1 cellular context compared by ENCODE assay signal in the genomic region with DNA sequence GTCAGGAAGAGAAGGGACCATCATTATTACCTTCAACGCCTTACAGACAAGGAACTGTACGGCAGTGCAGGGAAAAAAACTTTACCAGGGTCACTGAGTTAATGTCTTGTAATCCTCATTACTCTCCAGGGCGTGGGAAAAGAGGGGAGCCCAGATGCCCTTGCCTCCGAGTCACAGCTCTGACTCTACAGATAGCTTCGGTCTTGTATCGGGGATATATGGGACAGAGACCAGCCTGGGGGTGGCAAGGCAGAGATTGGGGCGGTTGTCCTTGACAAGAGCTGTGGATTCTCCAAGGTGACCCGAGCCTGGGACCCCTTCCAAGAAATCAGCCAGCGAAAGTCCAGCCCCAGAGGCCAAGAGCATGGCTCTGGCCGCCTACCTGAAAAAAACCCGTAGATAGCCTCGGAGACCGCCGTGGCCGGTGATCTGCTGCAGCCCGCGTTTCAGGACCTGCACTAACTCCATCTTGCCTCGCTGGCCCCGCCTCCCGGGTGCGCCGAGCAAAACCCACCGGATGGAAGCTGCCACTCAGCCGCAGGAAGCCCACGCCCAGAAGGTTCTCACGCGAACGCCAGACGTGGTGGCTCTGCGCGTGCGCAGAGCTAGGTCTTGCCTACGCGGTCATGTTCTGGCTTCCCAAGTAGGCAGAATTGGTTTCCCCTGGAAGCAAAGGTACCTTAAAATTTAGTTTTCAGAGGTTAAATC.
TF ChIP-seq lines count a peak whose summit lies in the region.

A gene (minus strand): TSS at position 485 of the 708 bp plus-strand sequence. CDS start 17 bp downstream, at position 468.

TF ChIP-seq in HepG2, 621 proteins besides CTCF, POLR2A, EP300 and RAD21 (continued from another document and continues in another):
- TF ChIP-seq, protein P1, sequence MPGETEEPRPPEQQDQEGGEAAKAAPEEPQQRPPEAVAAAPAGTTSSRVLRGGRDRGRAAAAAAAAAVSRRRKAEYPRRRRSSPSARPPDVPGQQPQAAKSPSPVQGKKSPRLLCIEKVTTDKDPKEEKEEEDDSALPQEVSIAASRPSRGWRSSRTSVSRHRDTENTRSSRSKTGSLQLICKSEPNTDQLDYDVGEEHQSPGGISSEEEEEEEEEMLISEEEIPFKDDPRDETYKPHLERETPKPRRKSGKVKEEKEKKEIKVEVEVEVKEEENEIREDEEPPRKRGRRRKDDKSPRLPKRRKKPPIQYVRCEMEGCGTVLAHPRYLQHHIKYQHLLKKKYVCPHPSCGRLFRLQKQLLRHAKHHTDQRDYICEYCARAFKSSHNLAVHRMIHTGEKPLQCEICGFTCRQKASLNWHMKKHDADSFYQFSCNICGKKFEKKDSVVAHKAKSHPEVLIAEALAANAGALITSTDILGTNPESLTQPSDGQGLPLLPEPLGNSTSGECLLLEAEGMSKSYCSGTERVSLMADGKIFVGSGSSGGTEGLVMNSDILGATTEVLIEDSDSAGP (CRISPR knock-in tag; IDR thresholded peaks at IDR 0.05; ENCODE audit: borderline replicate concordance) = peak; percentile 95
- TF ChIP-seq, protein P2, sequence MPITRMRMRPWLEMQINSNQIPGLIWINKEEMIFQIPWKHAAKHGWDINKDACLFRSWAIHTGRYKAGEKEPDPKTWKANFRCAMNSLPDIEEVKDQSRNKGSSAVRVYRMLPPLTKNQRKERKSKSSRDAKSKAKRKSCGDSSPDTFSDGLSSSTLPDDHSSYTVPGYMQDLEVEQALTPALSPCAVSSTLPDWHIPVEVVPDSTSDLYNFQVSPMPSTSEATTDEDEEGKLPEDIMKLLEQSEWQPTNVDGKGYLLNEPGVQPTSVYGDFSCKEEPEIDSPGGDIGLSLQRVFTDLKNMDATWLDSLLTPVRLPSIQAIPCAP (CRISPR knock-in tag; IDR thresholded peaks at IDR 0.05; ENCODE audit: low read depth) = no peak
- TF ChIP-seq DNMT1 (CRISPR knock-in tag; IDR thresholded peaks at IDR 0.05) (peak; percentile 71; the same call in 1 of the 2 replicates), FOXJ3 (CRISPR knock-in tag; IDR thresholded peaks at IDR 0.05; ENCODE audit: borderline replicate concordance) (peak; percentile 66; the same call in 1 of the 2 replicates), JDP2 (CRISPR knock-in tag; IDR thresholded peaks at IDR 0.05; ENCODE audit: borderline replicate concordance) (no peak), TAF15 (IDR thresholded peaks at IDR 0.05; ENCODE audit: low read depth, low read length, poor library complexity, severe bottlenecking) (no peak), NR2F6 (IDR thresholded peaks at IDR 0.05) (no peak), NR2F6 (CRISPR knock-in tag; IDR thresholded peaks at IDR 0.05) (peak; percentile 52; the same call in 1 of the 2 replicates), ZNF672 (CRISPR knock-in tag; IDR thresholded peaks at IDR 0.05) (no peak), ZNF761 (CRISPR knock-in tag; conservative IDR thresholded peaks at IDR 0.05) (0 out of 2 replicates have a peak, but pooled peaks have one; percentile 53), ATF7 (IDR thresholded peaks at IDR 0.05) (no peak), ATF7 (CRISPR knock-in tag; IDR thresholded peaks at IDR 0.05) (no peak), ARNT (IDR thresholded peaks at IDR 0.05) (no peak), MIXL1 (CRISPR knock-in tag; IDR thresholded peaks at IDR 0.05) (peak; percentile 77), ZNF543 (CRISPR knock-in tag; IDR thresholded peaks at IDR 0.05) (peak; percentile 80; the same call in 1 of the 2 replicates), ZSCAN9 (CRISPR knock-in tag; IDR thresholded peaks at IDR 0.05; ENCODE audit: borderline replicate concordance) (0 out of 2 replicates have a peak, but pooled peaks have one; percentile 73), HOXA9 (CRISPR knock-in tag; IDR thresholded peaks at IDR 0.05; ENCODE audit: borderline replicate concordance) (peak; percentile 42; the same call in 1 of the 2 replicates), KLF16 (CRISPR knock-in tag; IDR thresholded peaks at IDR 0.05) (peak in 1 of 2 experiments; percentile 92; a peak in 2 of 4 replicates), ZBTB38 (CRISPR knock-in tag; IDR thresholded peaks at IDR 0.05) (no peak; the same call in 1 of the 2 replicates), ZNF224 (CRISPR knock-in tag; IDR thresholded peaks at IDR 0.05) (no peak), THYN1 (CRISPR knock-in tag; IDR thresholded peaks at IDR 0.05; ENCODE audit: borderline replicate concordance, low read depth) (no peak), TGIF2 (CRISPR knock-in tag; IDR thresholded peaks at IDR 0.05) (no peak), ZNF431 (CRISPR knock-in tag; IDR thresholded peaks at IDR 0.05; ENCODE audit: borderline replicate concordance, low read depth) (peak; percentile 75), ZNF136 (CRISPR knock-in tag; IDR thresholded peaks at IDR 0.05; ENCODE audit: low read depth) (peak; percentile 93), MAFF (IDR thresholded peaks at IDR 0.05; ENCODE audit: low read depth, low read length) (no peak), ZC3H13 (CRISPR knock-in tag; IDR thresholded peaks at IDR 0.05) (no peak), ZNF552 (CRISPR knock-in tag; IDR thresholded peaks at IDR 0.05; ENCODE audit: borderline replicate concordance) (no peak), ZIK1 (CRISPR knock-in tag; IDR thresholded peaks at IDR 0.05; ENCODE audit: borderline replicate concordance, low read depth) (peak; percentile 92; the same call in 1 of the 2 replicates), SIX1 (CRISPR knock-in tag; IDR thresholded peaks at IDR 0.05; ENCODE audit: borderline replicate concordance) (0 out of 2 replicates have a peak, but pooled peaks have one; percentile 31), MED8 (CRISPR knock-in tag; IDR thresholded peaks at IDR 0.05; ENCODE audit: insufficient replicate concordance) (peak; percentile 93)
- TF ChIP-seq, protein P3, sequence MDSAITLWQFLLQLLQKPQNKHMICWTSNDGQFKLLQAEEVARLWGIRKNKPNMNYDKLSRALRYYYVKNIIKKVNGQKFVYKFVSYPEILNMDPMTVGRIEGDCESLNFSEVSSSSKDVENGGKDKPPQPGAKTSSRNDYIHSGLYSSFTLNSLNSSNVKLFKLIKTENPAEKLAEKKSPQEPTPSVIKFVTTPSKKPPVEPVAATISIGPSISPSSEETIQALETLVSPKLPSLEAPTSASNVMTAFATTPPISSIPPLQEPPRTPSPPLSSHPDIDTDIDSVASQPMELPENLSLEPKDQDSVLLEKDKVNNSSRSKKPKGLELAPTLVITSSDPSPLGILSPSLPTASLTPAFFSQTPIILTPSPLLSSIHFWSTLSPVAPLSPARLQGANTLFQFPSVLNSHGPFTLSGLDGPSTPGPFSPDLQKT (CRISPR knock-in tag; IDR thresholded peaks at IDR 0.05; ENCODE audit: borderline replicate concordance) = no peak
- TF ChIP-seq, protein P4, sequence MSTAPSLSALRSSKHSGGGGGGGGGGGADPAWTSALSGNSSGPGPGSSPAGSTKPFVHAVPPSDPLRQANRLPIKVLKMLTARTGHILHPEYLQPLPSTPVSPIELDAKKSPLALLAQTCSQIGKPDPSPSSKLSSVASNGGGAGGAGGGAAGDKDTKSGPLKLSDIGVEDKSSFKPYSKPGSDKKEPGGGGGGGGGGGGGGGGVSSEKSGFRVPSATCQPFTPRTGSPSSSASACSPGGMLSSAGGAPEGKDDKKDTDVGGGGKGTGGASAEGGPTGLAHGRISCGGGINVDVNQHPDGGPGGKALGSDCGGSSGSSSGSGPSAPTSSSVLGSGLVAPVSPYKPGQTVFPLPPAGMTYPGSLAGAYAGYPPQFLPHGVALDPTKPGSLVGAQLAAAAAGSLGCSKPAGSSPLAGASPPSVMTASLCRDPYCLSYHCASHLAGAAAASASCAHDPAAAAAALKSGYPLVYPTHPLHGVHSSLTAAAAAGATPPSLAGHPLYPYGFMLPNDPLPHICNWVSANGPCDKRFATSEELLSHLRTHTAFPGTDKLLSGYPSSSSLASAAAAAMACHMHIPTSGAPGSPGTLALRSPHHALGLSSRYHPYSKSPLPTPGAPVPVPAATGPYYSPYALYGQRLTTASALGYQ (CRISPR knock-in tag; IDR thresholded peaks at IDR 0.05) = no peak
- TF ChIP-seq, protein P5, sequence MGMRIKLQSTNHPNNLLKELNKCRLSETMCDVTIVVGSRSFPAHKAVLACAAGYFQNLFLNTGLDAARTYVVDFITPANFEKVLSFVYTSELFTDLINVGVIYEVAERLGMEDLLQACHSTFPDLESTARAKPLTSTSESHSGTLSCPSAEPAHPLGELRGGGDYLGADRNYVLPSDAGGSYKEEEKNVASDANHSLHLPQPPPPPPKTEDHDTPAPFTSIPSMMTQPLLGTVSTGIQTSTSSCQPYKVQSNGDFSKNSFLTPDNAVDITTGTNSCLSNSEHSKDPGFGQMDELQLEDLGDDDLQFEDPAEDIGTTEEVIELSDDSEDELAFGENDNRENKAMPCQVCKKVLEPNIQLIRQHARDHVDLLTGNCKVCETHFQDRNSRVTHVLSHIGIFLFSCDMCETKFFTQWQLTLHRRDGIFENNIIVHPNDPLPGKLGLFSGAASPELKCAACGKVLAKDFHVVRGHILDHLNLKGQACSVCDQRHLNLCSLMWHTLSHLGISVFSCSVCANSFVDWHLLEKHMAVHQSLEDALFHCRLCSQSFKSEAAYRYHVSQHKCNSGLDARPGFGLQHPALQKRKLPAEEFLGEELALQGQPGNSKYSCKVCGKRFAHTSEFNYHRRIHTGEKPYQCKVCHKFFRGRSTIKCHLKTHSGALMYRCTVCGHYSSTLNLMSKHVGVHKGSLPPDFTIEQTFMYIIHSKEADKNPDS (CRISPR knock-in tag; IDR thresholded peaks at IDR 0.05) = no peak
- TF ChIP-seq, protein P6, sequence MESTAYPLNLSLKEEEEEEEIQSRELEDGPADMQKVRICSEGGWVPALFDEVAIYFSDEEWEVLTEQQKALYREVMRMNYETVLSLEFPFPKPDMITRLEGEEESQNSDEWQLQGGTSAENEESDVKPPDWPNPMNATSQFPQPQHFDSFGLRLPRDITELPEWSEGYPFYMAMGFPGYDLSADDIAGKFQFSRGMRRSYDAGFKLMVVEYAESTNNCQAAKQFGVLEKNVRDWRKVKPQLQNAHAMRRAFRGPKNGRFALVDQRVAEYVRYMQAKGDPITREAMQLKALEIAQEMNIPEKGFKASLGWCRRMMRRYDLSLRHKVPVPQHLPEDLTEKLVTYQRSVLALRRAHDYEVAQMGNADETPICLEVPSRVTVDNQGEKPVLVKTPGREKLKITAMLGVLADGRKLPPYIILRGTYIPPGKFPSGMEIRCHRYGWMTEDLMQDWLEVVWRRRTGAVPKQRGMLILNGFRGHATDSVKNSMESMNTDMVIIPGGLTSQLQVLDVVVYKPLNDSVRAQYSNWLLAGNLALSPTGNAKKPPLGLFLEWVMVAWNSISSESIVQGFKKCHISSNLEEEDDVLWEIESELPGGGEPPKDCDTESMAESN (CRISPR knock-in tag; conservative IDR thresholded peaks at IDR 0.05) = peak; percentile 90
- TF ChIP-seq, protein P7, sequence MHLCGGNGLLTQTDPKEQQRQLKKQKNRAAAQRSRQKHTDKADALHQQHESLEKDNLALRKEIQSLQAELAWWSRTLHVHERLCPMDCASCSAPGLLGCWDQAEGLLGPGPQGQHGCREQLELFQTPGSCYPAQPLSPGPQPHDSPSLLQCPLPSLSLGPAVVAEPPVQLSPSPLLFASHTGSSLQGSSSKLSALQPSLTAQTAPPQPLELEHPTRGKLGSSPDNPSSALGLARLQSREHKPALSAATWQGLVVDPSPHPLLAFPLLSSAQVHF (CRISPR knock-in tag; IDR thresholded peaks at IDR 0.05) = no peak
- TF ChIP-seq, protein P8, sequence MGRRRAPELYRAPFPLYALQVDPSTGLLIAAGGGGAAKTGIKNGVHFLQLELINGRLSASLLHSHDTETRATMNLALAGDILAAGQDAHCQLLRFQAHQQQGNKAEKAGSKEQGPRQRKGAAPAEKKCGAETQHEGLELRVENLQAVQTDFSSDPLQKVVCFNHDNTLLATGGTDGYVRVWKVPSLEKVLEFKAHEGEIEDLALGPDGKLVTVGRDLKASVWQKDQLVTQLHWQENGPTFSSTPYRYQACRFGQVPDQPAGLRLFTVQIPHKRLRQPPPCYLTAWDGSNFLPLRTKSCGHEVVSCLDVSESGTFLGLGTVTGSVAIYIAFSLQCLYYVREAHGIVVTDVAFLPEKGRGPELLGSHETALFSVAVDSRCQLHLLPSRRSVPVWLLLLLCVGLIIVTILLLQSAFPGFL (CRISPR knock-in tag; IDR thresholded peaks at IDR 0.05) = no peak
- TF ChIP-seq, protein P9, sequence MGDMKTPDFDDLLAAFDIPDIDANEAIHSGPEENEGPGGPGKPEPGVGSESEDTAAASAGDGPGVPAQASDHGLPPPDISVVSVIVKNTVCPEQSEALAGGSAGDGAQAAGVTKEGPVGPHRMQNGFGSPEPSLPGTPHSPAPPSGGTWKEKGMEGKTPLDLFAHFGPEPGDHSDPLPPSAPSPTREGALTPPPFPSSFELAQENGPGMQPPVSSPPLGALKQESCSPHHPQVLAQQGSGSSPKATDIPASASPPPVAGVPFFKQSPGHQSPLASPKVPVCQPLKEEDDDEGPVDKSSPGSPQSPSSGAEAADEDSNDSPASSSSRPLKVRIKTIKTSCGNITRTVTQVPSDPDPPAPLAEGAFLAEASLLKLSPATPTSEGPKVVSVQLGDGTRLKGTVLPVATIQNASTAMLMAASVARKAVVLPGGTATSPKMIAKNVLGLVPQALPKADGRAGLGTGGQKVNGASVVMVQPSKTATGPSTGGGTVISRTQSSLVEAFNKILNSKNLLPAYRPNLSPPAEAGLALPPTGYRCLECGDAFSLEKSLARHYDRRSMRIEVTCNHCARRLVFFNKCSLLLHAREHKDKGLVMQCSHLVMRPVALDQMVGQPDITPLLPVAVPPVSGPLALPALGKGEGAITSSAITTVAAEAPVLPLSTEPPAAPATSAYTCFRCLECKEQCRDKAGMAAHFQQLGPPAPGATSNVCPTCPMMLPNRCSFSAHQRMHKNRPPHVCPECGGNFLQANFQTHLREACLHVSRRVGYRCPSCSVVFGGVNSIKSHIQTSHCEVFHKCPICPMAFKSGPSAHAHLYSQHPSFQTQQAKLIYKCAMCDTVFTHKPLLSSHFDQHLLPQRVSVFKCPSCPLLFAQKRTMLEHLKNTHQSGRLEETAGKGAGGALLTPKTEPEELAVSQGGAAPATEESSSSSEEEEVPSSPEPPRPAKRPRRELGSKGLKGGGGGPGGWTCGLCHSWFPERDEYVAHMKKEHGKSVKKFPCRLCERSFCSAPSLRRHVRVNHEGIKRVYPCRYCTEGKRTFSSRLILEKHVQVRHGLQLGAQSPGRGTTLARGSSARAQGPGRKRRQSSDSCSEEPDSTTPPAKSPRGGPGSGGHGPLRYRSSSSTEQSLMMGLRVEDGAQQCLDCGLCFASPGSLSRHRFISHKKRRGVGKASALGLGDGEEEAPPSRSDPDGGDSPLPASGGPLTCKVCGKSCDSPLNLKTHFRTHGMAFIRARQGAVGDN (CRISPR knock-in tag; IDR thresholded peaks at IDR 0.05) = peak; percentile 98
- TF ChIP-seq, protein P10, sequence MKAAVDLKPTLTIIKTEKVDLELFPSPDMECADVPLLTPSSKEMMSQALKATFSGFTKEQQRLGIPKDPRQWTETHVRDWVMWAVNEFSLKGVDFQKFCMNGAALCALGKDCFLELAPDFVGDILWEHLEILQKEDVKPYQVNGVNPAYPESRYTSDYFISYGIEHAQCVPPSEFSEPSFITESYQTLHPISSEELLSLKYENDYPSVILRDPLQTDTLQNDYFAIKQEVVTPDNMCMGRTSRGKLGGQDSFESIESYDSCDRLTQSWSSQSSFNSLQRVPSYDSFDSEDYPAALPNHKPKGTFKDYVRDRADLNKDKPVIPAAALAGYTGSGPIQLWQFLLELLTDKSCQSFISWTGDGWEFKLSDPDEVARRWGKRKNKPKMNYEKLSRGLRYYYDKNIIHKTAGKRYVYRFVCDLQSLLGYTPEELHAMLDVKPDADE (CRISPR knock-in tag; IDR thresholded peaks at IDR 0.05) = no peak
